Comparison of ENCODE assay signal across 8 cellular contexts in genomic region chr16:78098544-78099371, GRCh38. TPM values are rescaled to one million over a fixed set of nuclear protein-coding genes. Genes with fewer than 3 reads are reported as not detected.
A peak's percentile ranks its signal among the peaks of the same experiment; 100 is the strongest.
DNase-seq lines count a peak whose midpoint lies in the region; ATAC-seq, FAIRE-seq and TF ChIP-seq lines count a peak whose summit lies in the region.

No MANE protein-coding gene starts in this region.

- H3K9me3 ChIP-seq in HUES48 (ENCODE audit: control insufficient read depth, insufficient read depth, low read length) (no peaks in the 10 kb centered on the region), mammary epithelial cell (replicated peaks; ENCODE audit: insufficient read depth, low read length) (no peaks in the 10 kb centered on the region), mucosa of rectum (ENCODE audit: control insufficient read depth in 2 of 2, low read length in 2 of 2) (peaks cover 0 to 3% of the 10 kb centered on the region in 2 donors)

- H3K36me3 ChIP-seq in HUES48 (ENCODE audit: control insufficient read depth, insufficient read depth, low read length) (no peaks in the 10 kb centered on the region; the same call in 1 of the 2 replicates), mammary epithelial cell (ENCODE audit: insufficient read depth, low read length) (no peaks in the 10 kb centered on the region), mucosa of rectum (ENCODE audit: control insufficient read depth in 2 of 2, insufficient read depth in 2 of 2, low read length in 2 of 2) (no peaks in the 10 kb centered on the region)

- FAIRE-seq in RCC 7860 (lab: Jason Lieb, UNC) (no peak), urothelium cell line (lab: Jason Lieb, UNC) (no peak)

- ATAC-seq in GM18519 (IDR thresholded peaks at IDR 0.05; ENCODE audit: low FRiP score, unreplicated experiment) = no peak
- ATAC-seq in GM19455 (IDR thresholded peaks at IDR 0.05; ENCODE audit: unreplicated experiment) = no peak

- H4K20me1 ChIP-seq in mammary epithelial cell (ENCODE audit: insufficient read depth, low read length) = no peaks in the 10 kb centered on the region

- in situ Hi-C loops in mammary epithelial cell (cut with MboI; ENCODE audit: low sequenced_read_pairs in 2 of 2) = no loop called here

- peak overlapping the region; percentile 98 for H3K4me3 ChIP-seq in AG04449 (ENCODE audit: low read depth, low read length)
- H3K4me3 ChIP-seq in HUES48 (ENCODE audit: low read depth, low read length) = peak overlapping the region; percentile 98
- peak overlapping the region; percentile 72 to 97 (median 89) for H3K4me3 ChIP-seq in mammary epithelial cell (replicated peaks in 1 of 3; ENCODE audit: insufficient read depth in 1 of 3, low read depth in 2 of 3, low read length in 3 of 3)
- peak overlapping the region; percentile 87 to 90 for H3K4me3 ChIP-seq in mucosa of rectum (ENCODE audit: low read length in 2 of 2)

- peak overlapping the region; percentile 80 for H3K27ac ChIP-seq in HUES48 (ENCODE audit: low read depth, low read length)
- peak overlapping the region; percentile 78 for H3K27ac ChIP-seq in mammary epithelial cell (ENCODE audit: insufficient read depth, low read depth, low read length)
- peak overlapping the region; percentile 89 to 95 for H3K27ac ChIP-seq in mucosa of rectum (ENCODE audit: low read depth in 2 of 2, low read length in 2 of 2)

- peaks cover 24% of the 10 kb centered on the region for H3K79me2 ChIP-seq in mammary epithelial cell (ENCODE audit: insufficient read depth, low read length)

- H3K9ac ChIP-seq in HUES48 (ENCODE audit: low read depth, low read length) (no peak overlapping the region), mammary epithelial cell (ENCODE audit: insufficient read depth, low read length) (peak overlapping the region; percentile 73), mucosa of rectum (ENCODE audit: low read depth in 1 of 2, low read length in 2 of 2) (peak overlapping the region in 1 of 2 donors; percentile 16)

- H3K4me2 ChIP-seq in mammary epithelial cell (ENCODE audit: insufficient read depth, low read depth, low read length) = peak overlapping the region; percentile 84

- CTCF ChIA-PET in AG04449 (lab: Yijun Ruan, JAX) = interaction anchor here (0.5 to 2.9 kb wide), 13 partner anchors 10 to 868 kb away, joined by 3 to 33 read pairs (median 5); no protein-coding TSS in a partner anchor
- CTCF ChIA-PET in mammary epithelial cell (lab: Charles Lee; ENCODE audit: low non-redundant PET) = interaction anchor here (0.6 kb wide), 1 partner anchor 377 kb away, joined by 8 read pairs; the partner anchor contains the start of gene NUDT7

- dilution Hi-C loops in mammary epithelial cell (cut with HindIII; ENCODE audit: low sequenced_read_pairs) = no loop called here

- TF ChIP-seq CTCF in AG04449 (IDR thresholded peaks at IDR 0.05; ENCODE audit: insufficient read depth, low read length, missing control alignments) (peak; percentile 4), mammary epithelial cell (conservative IDR thresholded peaks at IDR 0.05 in 1 of 2, IDR thresholded peaks at IDR 0.05 in 1 of 2; ENCODE audit: extremely low read depth in 1 of 2, insufficient read depth in 1 of 2, low read depth in 1 of 2, low read length in 2 of 2) (no peak)

- 58% methylated on average over 14 of the region's 20 CpGs for WGBS in mammary epithelial cell (ENCODE audit: low coverage, missing lambda C conversion rate)

- intact Hi-C loops in mammary epithelial cell (cut with micrococcal nuclease) = loop anchor here (1.0 to 5.0 kb wide), 2 partner anchors 51 to 423 kb away; no protein-coding TSS in a partner anchor

- peak overlapping the region; percentile 99 for H2AFZ ChIP-seq in mammary epithelial cell (ENCODE audit: low read depth, low read length)

- no TSS peak for BruUV-seq in mammary epithelial cell (replicated peaks; lab: Mats Ljungman, UMichigan)

- DNase-seq in AG04449 (ENCODE audit: low read depth, low spot score) (no peak), mammary epithelial cell (no peak), RCC 7860 (ENCODE audit: low spot score) (no peak), urothelium cell line (ENCODE audit: low spot score) (no peak)

- peaks cover 7% of the 10 kb centered on the region; the same call in 1 of the 2 replicates for H3K4me1 ChIP-seq in HUES48 (ENCODE audit: control insufficient read depth, insufficient read depth, low read length)
- peaks cover 14% of the 10 kb centered on the region for H3K4me1 ChIP-seq in mammary epithelial cell (ENCODE audit: insufficient read depth, low read length)
- H3K4me1 ChIP-seq in mucosa of rectum (ENCODE audit: control insufficient read depth in 2 of 2, insufficient read depth in 2 of 2, low read length in 2 of 2) = peaks cover 4% of the 10 kb centered on the region in 2 donors

- POLR2A ChIA-PET in AG04449 (lab: Yijun Ruan, JAX) = no interaction called here

- H3K27me3 ChIP-seq in HUES48 (ENCODE audit: control insufficient read depth, insufficient read depth, low read length) (peaks cover 14% of the 10 kb centered on the region), mammary epithelial cell (ENCODE audit: insufficient read depth, low read length) (no peaks in the 10 kb centered on the region), mucosa of rectum (ENCODE audit: control insufficient read depth in 2 of 2, insufficient read depth in 2 of 2, low read length in 2 of 2) (no peaks in the 10 kb centered on the region)

RNA-seq across cellular contexts. Expression of gene WWOX, which starts 0.7 kb away (rescaled TPM):
- 10 to 100 TPM; 11.0 TPM for total RNA-seq in mammary epithelial cell
- 11.1 TPM for polyA plus RNA-seq in mammary epithelial cell
- 6.2 TPM for polyA minus RNA-seq in mammary epithelial cell
